ENCODE assay signal across 8 cellular contexts in genomic region chr7:30504347-30505173, GRCh38. TPM values are rescaled to one million over a fixed set of nuclear protein-coding genes. Genes with fewer than 3 reads are reported as not detected.
A peak's percentile ranks its signal among the peaks of the same experiment; 100 is the strongest.
DNase-seq lines count a peak whose midpoint lies in the region; ATAC-seq, FAIRE-seq and TF ChIP-seq lines count a peak whose summit lies in the region.

Gene GGCT (minus strand): TSS chr7:30504829. CDS start chr7:30504709, 120 bp downstream.

- H3K36me3 Mint-ChIP-seq in activated T-cell treated with anti-CD3 and anti-CD28 coated beads, Interleukin-2, amount 50 U/mL, for 72 hours (ENCODE audit: insufficient read depth in 2 of 2), result peaks cover 9 to 17% of the 10 kb centered on the region in 2 donors

- H3K4me1 Mint-ChIP-seq in activated T-cell treated with anti-CD3 and anti-CD28 coated beads, Interleukin-2, amount 50 U/mL, for 72 hours (ENCODE audit: low read depth), result peaks cover 59% of the 10 kb centered on the region

- TF ChIP-seq CTCF in esophagus muscularis mucosa (IDR thresholded peaks at IDR 0.05), result no peak

- DNase-seq in DMS79 treated with DMSO at 0.1 percent for 48 hours (lab: John Stamatoyannopoulos, UW), result peak; percentile 98
- DNase-seq in RCC 7860 (ENCODE audit: low spot score), result peak; percentile 96
- DNase-seq in activated T-cell treated with anti-CD3 and anti-CD28 coated beads, Interleukin-2, amount 50 U/mL, for 72 hours, result peak; percentile 96 to 98
- DNase-seq in esophagus muscularis mucosa (ENCODE audit: extremely low spot score), result peak; percentile 100
- DNase-seq in myocyte (ENCODE audit: low read depth), result peak; percentile 100
- peak; percentile 91 to 98 for DNase-seq in stimulated activated CD8-positive, alpha-beta memory T cell treated with anti-CD3 and anti-CD28 coated beads, Interleukin-7, amount 100 ng/mL, for 48 hours (ENCODE audit: extremely low read depth in 1 of 2, low read depth in 1 of 2)

- peak; percentile 99 for ATAC-seq in GM21786 (IDR thresholded peaks at IDR 0.05; ENCODE audit: unreplicated experiment)
- ATAC-seq in activated T-cell treated with anti-CD3 and anti-CD28 coated beads, Interleukin-2, amount 50 U/mL, for 72 hours (replicated peaks in 1 of 2), result peak; percentile 97

- H3K27me3 ChIP-seq in esophagus muscularis mucosa, result no peaks in the 10 kb centered on the region

- H3K9me3 Mint-ChIP-seq in activated T-cell treated with anti-CD3 and anti-CD28 coated beads, Interleukin-2, amount 50 U/mL, for 72 hours, result peaks cover 2% of the 10 kb centered on the region in 2 donors

- H3K36me3 ChIP-seq in KOPT-K1 (ENCODE audit: insufficient read depth, low read length) (peaks cover 37% of the 10 kb centered on the region), esophagus muscularis mucosa (peaks cover 0 to under 1% (median 0%) of the 10 kb centered on the region in 4 donors)

- intact Hi-C loops in esophagus muscularis mucosa (cut with DNase I), result loop anchor here (2.0 kb wide), 1 partner anchor 46 kb away; no protein-coding TSS in a partner anchor

- peaks cover 17 to 34% (median 24%) of the 10 kb centered on the region in 4 donors for H3K4me1 ChIP-seq in esophagus muscularis mucosa

- H3K27ac Mint-ChIP-seq in activated T-cell treated with anti-CD3 and anti-CD28 coated beads, Interleukin-2, amount 50 U/mL, for 72 hours, result peak within 1 kb of the TSS; percentile 95

- H3K9me3 ChIP-seq in KOPT-K1 (ENCODE audit: insufficient read depth, low read length, poor library complexity, severe bottlenecking) (no peaks in the 10 kb centered on the region), esophagus muscularis mucosa (no peaks in the 10 kb centered on the region)

- TF ChIP-seq EP300 in esophagus muscularis mucosa (IDR thresholded peaks at IDR 0.05), result no peak

- H3K27me3 Mint-ChIP-seq in activated T-cell treated with anti-CD3 and anti-CD28 coated beads, Interleukin-2, amount 50 U/mL, for 72 hours (ENCODE audit: low read depth), result no peaks in the 10 kb centered on the region

- WGBS in esophagus muscularis mucosa, result 0% methylated on average over 7 of the region's 61 CpGs

- peak within 1 kb of the TSS; percentile 79 to 90 for H3K4me3 Mint-ChIP-seq in activated T-cell treated with anti-CD3 and anti-CD28 coated beads, Interleukin-2, amount 50 U/mL, for 72 hours

- H3K4me3 ChIP-seq in esophagus muscularis mucosa, result peak within 1 kb of the TSS; percentile 83 to 96 (median 88)

- peak; percentile 89 for FAIRE-seq in RCC 7860 (lab: Jason Lieb, UNC)

- peak within 1 kb of the TSS; percentile 78 for H3K27ac ChIP-seq in KOPT-K1 (ENCODE audit: low read depth, low read length, poor library complexity, severe bottlenecking)
- H3K27ac ChIP-seq in esophagus muscularis mucosa (replicated peaks in 1 of 4), result peak within 1 kb of the TSS; percentile 81 to 93 (median 86)

- peak; percentile 13 for TF ChIP-seq POLR2A in esophagus muscularis mucosa (IDR thresholded peaks at IDR 0.05; ENCODE audit: low read depth)

RNA-seq across cellular contexts. Expression of gene GGCT, which starts in this region (rescaled TPM):
- total RNA-seq in activated T-cell treated with anti-CD3 and anti-CD28 coated beads, Interleukin-2, amount 50 U/mL, for 72 hours, result 10 to 100 TPM; 65.7 to 84.4 TPM
- 10 to 100 TPM; 10.8 to 39.9 (median 17.8) TPM for total RNA-seq in esophagus muscularis mucosa
- total RNA-seq in myocyte, result 33.5 and 38.2 TPM in 2 replicates
- polyA plus RNA-seq in myocyte (2012), result 48.3 TPM

Comparison
In these comparisons a context has a peak if more than half of its experiments do, and no peak if none do; other contexts are left out.
1. Peak in every context shown above with its lines: DNase-seq, ATAC-seq, H3K4me3 ChIP-seq and H3K27ac ChIP-seq.